9 cellular contexts compared by ENCODE assay signal in genomic region chr2:136057023-136057801, GRCh38.
DNase-seq lines count a peak whose midpoint lies in the region; ATAC-seq and TF ChIP-seq lines count a peak whose summit lies in the region.
"Had no signal": no experiment of that assay in that cellular context is flagged by ENCODE, and none has a peak within 500 bp of the region (broad histone marks: within the 10 kb centered on the region; RNA-seq: fewer than 3 reads in every experiment).

No MANE protein-coding gene starts in this region.

- H3K4me3 Mint-ChIP-seq in nephron: no peak overlapping the region

- H3K27ac ChIP-seq in OCI-LY1 (ENCODE audit: low read depth, low read length, poor library complexity, severe bottlenecking): peak overlapping the region; percentile 94

- no peaks in the 10 kb centered on the region for H4K20me1 ChIP-seq in OCI-LY1 (ENCODE audit: insufficient read depth, low read length)

- H3K36me3 Mint-ChIP-seq in nephron (ENCODE audit: low read depth): no peaks in the 10 kb centered on the region

- 0 out of 2 replicates have a peak, but pooled peaks cover 7% of the 10 kb centered on the region for H3F3A ChIP-seq in OCI-LY1 (ENCODE audit: insufficient read depth, low read length)

- peak overlapping the region; percentile 9 for H3K4me3 ChIP-seq in OCI-LY1 (ENCODE audit: low read depth, low read length, poor library complexity, severe bottlenecking)

- ATAC-seq in GM18520 (IDR thresholded peaks at IDR 0.05; ENCODE audit: unreplicated experiment): peak; percentile 31
- peak; percentile 39 for ATAC-seq in GM21825 (IDR thresholded peaks at IDR 0.05; ENCODE audit: unreplicated experiment)

- peak; percentile 11; the same call in 1 of the 2 replicates for TF ChIP-seq CTCF in OCI-LY1 (IDR thresholded peaks at IDR 0.05; ENCODE audit: low read length)
- TF ChIP-seq CTCF in nephron (IDR thresholded peaks at IDR 0.05; ENCODE audit: unreplicated experiment in 3 of 3): no peak

- no peaks in the 10 kb centered on the region for H3K9me3 Mint-ChIP-seq in nephron

- H3K4me1 ChIP-seq in OCI-LY1 (ENCODE audit: insufficient read depth, low read length, severe bottlenecking): peaks cover 85% of the 10 kb centered on the region

- no peaks in the 10 kb centered on the region for H3K9me2 ChIP-seq in OCI-LY1 (ENCODE audit: low read depth, low read length)

- H3K79me2 ChIP-seq in OCI-LY1 (ENCODE audit: insufficient read depth, low read length): no peaks in the 10 kb centered on the region

- peak overlapping the region; percentile 49 for H3K4me2 ChIP-seq in OCI-LY1 (ENCODE audit: low read length)

- no peak for DNase-seq in cerebellum (ENCODE audit: low spot score)
- no peak for DNase-seq in GOT3 (lab: John Stamatoyannopoulos, UW)
- DNase-seq in NCI-H526 treated with DMSO at 0.1 percent for 48 hours (lab: John Stamatoyannopoulos, UW): no peak
- no peak for DNase-seq in NOMO-1 treated with dmso at 0.1 percent for 144 hours (lab: John Stamatoyannopoulos, UW; ENCODE audit: unreplicated experiment)
- DNase-seq: IMR-90 had no signal

- no peaks in the 10 kb centered on the region for H3K36me3 ChIP-seq in OCI-LY1 (ENCODE audit: insufficient read depth, low read length)

- no peaks in the 10 kb centered on the region for H3K27me3 ChIP-seq in OCI-LY1 (ENCODE audit: insufficient read depth, low read length)

- peak overlapping the region; percentile 23 to 74 (median 46) for H3K27ac Mint-ChIP-seq in nephron

- no peak overlapping the region for H2AFZ ChIP-seq in OCI-LY1 (ENCODE audit: low read length)

- no peaks in the 10 kb centered on the region for H3K9me3 ChIP-seq in OCI-LY1 (ENCODE audit: low read length)

- H3K4me1 Mint-ChIP-seq in nephron: peaks cover 55% of the 10 kb centered on the region

- H3K9ac ChIP-seq in OCI-LY1 (ENCODE audit: low read length): peak overlapping the region; percentile 50

- H3K27me3 Mint-ChIP-seq in nephron (ENCODE audit: low read depth): no peaks in the 10 kb centered on the region
